ENCODE assay signal across 37 cellular contexts in genomic region chr10:70781461-70782051, GRCh38. TPM values are rescaled to one million over a fixed set of nuclear protein-coding genes. Genes with fewer than 3 reads are reported as not detected.
"Had no signal": no experiment of that assay in that cellular context is flagged by ENCODE, and none has a peak within 500 bp of the region (broad histone marks: within the 10 kb centered on the region; RNA-seq: fewer than 3 reads in every experiment).

No MANE protein-coding gene starts in this region.

- H3K27me3 ChIP-seq: ascending aorta, cardiac muscle cell, gastroesophageal sphincter had no signal

- H3K4me3 ChIP-seq: ascending aorta, breast epithelium, cardiac muscle cell, esophagus squamous epithelium, gastroesophageal sphincter had no signal

- H3K9me3 ChIP-seq: ascending aorta, breast epithelium, esophagus squamous epithelium, gastroesophageal sphincter had no signal

- ATAC-seq: activated CD4-positive, alpha-beta T cell treated with anti-CD3 and anti-CD28 coated beads for 36 hours; activated CD8-positive, alpha-beta memory T cell treated with anti-CD3 and anti-CD28 coated beads, Interleukin-2, amount 10 ng/mL, durations not matched to agents 7 days and 5 days; activated CD8-positive, alpha-beta T cell treated with anti-CD3 and anti-CD28 coated beads, Interleukin-2, amount 10 ng/mL, durations not matched to agents 7 days and 5 days; activated naive CD4-positive, alpha-beta T cell treated with anti-CD3 and anti-CD28 coated beads, Interleukin-2, amount 50 U/mL, for 72 hours; gastroesophageal sphincter had no signal

- H3K4me1 ChIP-seq: ascending aorta, breast epithelium, gastroesophageal sphincter had no signal

- DNase-seq: activated CD4-positive, alpha-beta memory T cell treated with anti-CD3 and anti-CD28 coated beads for 36 hours; activated CD4-positive, alpha-beta T cell treated with anti-CD3 and anti-CD28 coated beads for 36 hours; activated CD4-positive, alpha-beta T cell treated with anti-CD3 and anti-CD28 coated beads, Interleukin-2, amount 10 ng/mL, durations not matched to agents 24 days and 14 days; activated CD4-positive, CD25-positive, alpha-beta regulatory T cell; activated CD4-positive, CD25-positive, alpha-beta regulatory T cell treated with anti-CD3 and anti-CD28 coated beads, Interleukin-2, amount 50 U/mL, for 72 hours; activated CD8-positive, alpha-beta memory T cell treated with anti-CD3 and anti-CD28 coated beads, Interleukin-2, amount 10 ng/mL, durations not matched to agents 7 days and 5 days; activated CD8-positive, alpha-beta memory T cell treated with anti-CD3 and anti-CD28 coated beads, Interleukin-2, amount 50 U/mL, for 4 hours; activated CD8-positive, alpha-beta T cell treated with anti-CD3 and anti-CD28 coated beads, Interleukin-2, amount 10 ng/mL, durations not matched to agents 7 days and 5 days; activated effector memory CD4-positive, alpha-beta T cell treated with anti-CD3 and anti-CD28 coated beads, Interleukin-2, amount 50 U/mL, for 16 hours; activated naive CD4-positive, alpha-beta T cell treated with anti-CD3 and anti-CD28 coated beads for 36 hours; activated naive CD8-positive, alpha-beta T cell treated with anti-CD3 and anti-CD28 coated beads, Interleukin-2, amount 10 ng/mL, durations not matched to agents 7 days and 5 days; activated T-cell treated with anti-CD3 and anti-CD28 coated beads, Interleukin-2, amount 50 U/mL, for 1 hour; activated T-cell treated with anti-CD3 and anti-CD28 coated beads, Interleukin-2, amount 50 U/mL, for 48 hours; cortex of kidney; effector CD8-positive, alpha-beta T cell; esophagus squamous epithelium; foreskin melanocyte; T-helper 2 cell had no signal

- H3K27ac ChIP-seq: ascending aorta, breast epithelium, cardiac muscle cell, epithelial cell of prostate, esophagus squamous epithelium, gastroesophageal sphincter had no signal

- H3K36me3 ChIP-seq: ascending aorta, breast epithelium, cardiac muscle cell, esophagus squamous epithelium, gastroesophageal sphincter had no signal

- FAIRE-seq: colon, endometrium, endothelial cell of umbilical vein had no signal

RNA-seq across cellular contexts. Expression of gene TBATA, which starts 3.6 kb away (rescaled TPM):
- total RNA-seq: activated CD4-positive, alpha-beta memory T cell treated with anti-CD3 and anti-CD28 coated beads for 36 hours; activated CD4-positive, alpha-beta T cell treated with anti-CD3 and anti-CD28 coated beads for 36 hours; activated CD4-positive, alpha-beta T cell treated with anti-CD3 and anti-CD28 coated beads, Interleukin-2, amount 10 ng/mL, durations not matched to agents 24 days and 14 days; activated CD8-positive, alpha-beta memory T cell treated with anti-CD3 and anti-CD28 coated beads for 36 hours; activated CD8-positive, alpha-beta memory T cell treated with anti-CD3 and anti-CD28 coated beads, Interleukin-2, amount 10 ng/mL, durations not matched to agents 7 days and 5 days; activated CD8-positive, alpha-beta T cell treated with anti-CD3 and anti-CD28 coated beads, Interleukin-2, amount 10 ng/mL, durations not matched to agents 7 days and 5 days; activated naive CD4-positive, alpha-beta T cell treated with anti-CD3 and anti-CD28 coated beads for 36 hours; activated naive CD4-positive, alpha-beta T cell treated with anti-CD3 and anti-CD28 coated beads, Interleukin-2, amount 50 U/mL, for 72 hours; activated naive CD8-positive, alpha-beta T cell treated with anti-CD3 and anti-CD28 coated beads, Interleukin-2, amount 10 ng/mL, durations not matched to agents 7 days and 5 days; activated T-helper 1 cell treated with anti-CD3 and anti-CD28 coated beads, Interleukin-12 subunit alpha, Interleukin-12 subunit beta, Interleukin-2, Interleukin-4 antibody, amounts not matched to agents 30 ng/mL and 10 ng/mL and 1 ng/mL, durations not matched to agents 14 hours and 24 hours and 36 hours; activated T-helper 2 cell treated with anti-CD3 and anti-CD28 coated beads, Interferon-gamma antibody, Interleukin-2, Interleukin-4, amounts not matched to agents 10 μg/mL and 5 μg/mL and 100 μg/mL, durations not matched to agents 14 hours and 24 hours and 36 hours; ascending aorta; breast epithelium; cardiac muscle cell; chondrocyte; dermis microvascular lymphatic vessel endothelial cell; endothelial cell of umbilical vein; esophagus squamous epithelium; fibroblast of lung; fibroblast of villous mesenchyme; gastroesophageal sphincter; glomerular endothelial cell; T-helper 1 cell treated with Interleukin-12 subunit alpha and Interleukin-12 subunit beta and Interleukin-4 antibody, amounts not matched to agents 30 ng/mL and 1 ng/mL, for 36 hours had no signal
- polyA plus RNA-seq: cardiac muscle cell, endothelial cell of umbilical vein, esophagus, fibroblast of lung had no signal
